ENCODE assay signal across 1 cellular context in genomic region chr15:71118881-71119632, GRCh38.
TF ChIP-seq lines count a peak whose summit lies in the region.

No MANE protein-coding gene starts in this region.

TF ChIP-seq in H1, 55 proteins besides CTCF, POLR2A, EP300 and RAD21:
- TF ChIP-seq SIRT6 (IDR thresholded peaks at IDR 0.05; ENCODE audit: low read length): no peak
- no peak for TF ChIP-seq TAF1 (IDR thresholded peaks at IDR 0.05; ENCODE audit: low read depth, low read length)
- TF ChIP-seq CBX8 (IDR thresholded peaks at IDR 0.05; ENCODE audit: borderline replicate concordance, low read depth, low read length): no peak
- no peak for TF ChIP-seq E2F6 (IDR thresholded peaks at IDR 0.05)
- no peak for TF ChIP-seq JUND (IDR thresholded peaks at IDR 0.05; ENCODE audit: low read length)
- no peak for TF ChIP-seq SIX5 (IDR thresholded peaks at IDR 0.05; ENCODE audit: low read depth, low read length)
- TF ChIP-seq MAFK (IDR thresholded peaks at IDR 0.05; ENCODE audit: low read depth, low read length): no peak
- no peak for TF ChIP-seq SP1 (IDR thresholded peaks at IDR 0.05; ENCODE audit: low read depth, low read length)
- TF ChIP-seq CREB1 (IDR thresholded peaks at IDR 0.05): no peak
- no peak for TF ChIP-seq KDM1A (IDR thresholded peaks at IDR 0.05; ENCODE audit: borderline replicate concordance, low read length)
- TF ChIP-seq CTBP2 (IDR thresholded peaks at IDR 0.05; ENCODE audit: borderline replicate concordance, insufficient read depth, insufficient read length, low read length): no peak
- TF ChIP-seq CHD1 (IDR thresholded peaks at IDR 0.05; ENCODE audit: low read depth, low read length): no peak
